Comparison of ENCODE assay signal across 9 cellular contexts in genomic region chr10:124728830-124729661, GRCh38. TPM values are rescaled to one million over a fixed set of nuclear protein-coding genes. Genes with fewer than 3 reads are reported as not detected.
DNase-seq lines count a peak whose midpoint lies in the region; ATAC-seq and TF ChIP-seq lines count a peak whose summit lies in the region.
"Had no signal": no experiment of that assay in that cellular context is flagged by ENCODE, and none has a peak within 500 bp of the region (broad histone marks: within the 10 kb centered on the region; RNA-seq: fewer than 3 reads in every experiment).

No MANE protein-coding gene starts in this region.

- TF ChIP-seq CTCF in left lung (IDR thresholded peaks at IDR 0.05): no peak
- no peak for TF ChIP-seq CTCF in stomach (IDR thresholded peaks at IDR 0.05)

- H3K27me3 ChIP-seq in left lung (no peaks in the 10 kb centered on the region), stomach (no peaks in the 10 kb centered on the region)

- H3K27me3 Mint-ChIP-seq in activated CD4-positive, alpha-beta memory T cell treated with anti-CD3 and anti-CD28 coated beads for 36 hours: no peaks in the 10 kb centered on the region

- POLR2A ChIA-PET in activated CD4-positive, alpha-beta memory T cell treated with anti-CD3 and anti-CD28 coated beads for 36 hours (lab: Charles Lee): interaction anchor here (1.2 to 9.6 kb wide), 5 partner anchors 11 to 78 kb away, joined by 3 to 138 read pairs (median 6); no protein-coding TSS in a partner anchor

- H3K4me1 Mint-ChIP-seq in activated CD4-positive, alpha-beta memory T cell treated with anti-CD3 and anti-CD28 coated beads for 36 hours (ENCODE audit: low read depth): peaks cover 92% of the 10 kb centered on the region

- no peaks in the 10 kb centered on the region for H3K9me3 Mint-ChIP-seq in activated CD4-positive, alpha-beta memory T cell treated with anti-CD3 and anti-CD28 coated beads for 36 hours

- peaks cover 12% of the 10 kb centered on the region for H3K36me3 Mint-ChIP-seq in activated CD4-positive, alpha-beta memory T cell treated with anti-CD3 and anti-CD28 coated beads for 36 hours

- no peak overlapping the region for H3K4me3 ChIP-seq in left lung
- H3K4me3 ChIP-seq in stomach: no peak overlapping the region

- intact Hi-C loops in activated CD4-positive, alpha-beta memory T cell treated with anti-CD3 and anti-CD28 coated beads for 36 hours (cut with micrococcal nuclease): loop anchor here (1.0 kb wide), 1 partner anchor 10 kb away; no protein-coding TSS in a partner anchor
- intact Hi-C loops in left lung (cut with DNase I): no loop called here
- intact Hi-C loops in stomach (cut with DNase I; ENCODE audit: low total_unique reads): no loop called here

- 58 to 69% (median 67%) methylated on average over 8 of the region's 8 CpGs for WGBS in stomach, 5 donors

- TF ChIP-seq EP300 in stomach (IDR thresholded peaks at IDR 0.05): no peak

- no peak for TF ChIP-seq POLR2A in stomach (IDR thresholded peaks at IDR 0.05)

- H3K36me3 ChIP-seq in left lung (no peaks in the 10 kb centered on the region), stomach (peaks cover 0 to 4% (median 2%) of the 10 kb centered on the region in 4 donors)

- H3K4me1 ChIP-seq in left lung: peaks cover 34 to 76% of the 10 kb centered on the region in 2 donors
- peaks cover 54 to 92% (median 75%) of the 10 kb centered on the region in 4 donors for H3K4me1 ChIP-seq in stomach

- H3K27ac ChIP-seq in left lung: peak overlapping the region; percentile 54 to 85
- peak overlapping the region in 4 of 5 donors; percentile 58 to 77 (median 72) for H3K27ac ChIP-seq in stomach

- CTCF ChIA-PET in activated CD4-positive, alpha-beta memory T cell treated with anti-CD3 and anti-CD28 coated beads for 36 hours (lab: Charles Lee): interaction anchor here (1.1 to 8.5 kb wide), 7 partner anchors 10 to 40 kb away, joined by 3 to 115 read pairs (median 8); no protein-coding TSS in a partner anchor

- peak overlapping the region; percentile 35 for H3K4me3 Mint-ChIP-seq in activated CD4-positive, alpha-beta memory T cell treated with anti-CD3 and anti-CD28 coated beads for 36 hours

- H3K27ac Mint-ChIP-seq in activated CD4-positive, alpha-beta memory T cell treated with anti-CD3 and anti-CD28 coated beads for 36 hours: peak overlapping the region; percentile 87

- DNase-seq in SKM-1 treated with dmso at 0.1 percent for 144 hours (lab: John Stamatoyannopoulos, UW; ENCODE audit: unreplicated experiment) (peak; percentile 50), SKM-1 (lab: John Stamatoyannopoulos, UW; ENCODE audit: unreplicated experiment) (no peak), left lung (no peak), stomach (no peak), NCI-H2171 (lab: John Stamatoyannopoulos, UW) (no peak)
- DNase-seq in activated CD4-positive, alpha-beta memory T cell treated with anti-CD3 and anti-CD28 coated beads for 36 hours: no peak
- DNase-seq: 8988T had no signal

- ATAC-seq in left lung (peak; percentile 14), HG03432 (IDR thresholded peaks at IDR 0.05; ENCODE audit: unreplicated experiment) (no peak), GM21515 (IDR thresholded peaks at IDR 0.05; ENCODE audit: unreplicated experiment) (no peak)

- H3K9me3 ChIP-seq in left lung (no peaks in the 10 kb centered on the region), stomach (no peaks in the 10 kb centered on the region)

RNA-seq across cellular contexts. Expression of gene FAM53B, which starts 15.1 kb away (rescaled TPM):
- total RNA-seq in activated CD4-positive, alpha-beta memory T cell treated with anti-CD3 and anti-CD28 coated beads for 36 hours: 10 to 100 TPM; 25.3 to 25.5 TPM
- total RNA-seq in left lung (10 to 100 TPM; 26.6 to 34.6 TPM), stomach (10 to 100 TPM in 4 of 5 donors, 1 to 10 TPM in 1; 9.4 to 46.9 (median 19.3) TPM)
- polyA plus RNA-seq in stomach: 1 to 10 TPM; 5.7 to 9.3 (median 8.2) TPM
